In the genomic region with DNA sequence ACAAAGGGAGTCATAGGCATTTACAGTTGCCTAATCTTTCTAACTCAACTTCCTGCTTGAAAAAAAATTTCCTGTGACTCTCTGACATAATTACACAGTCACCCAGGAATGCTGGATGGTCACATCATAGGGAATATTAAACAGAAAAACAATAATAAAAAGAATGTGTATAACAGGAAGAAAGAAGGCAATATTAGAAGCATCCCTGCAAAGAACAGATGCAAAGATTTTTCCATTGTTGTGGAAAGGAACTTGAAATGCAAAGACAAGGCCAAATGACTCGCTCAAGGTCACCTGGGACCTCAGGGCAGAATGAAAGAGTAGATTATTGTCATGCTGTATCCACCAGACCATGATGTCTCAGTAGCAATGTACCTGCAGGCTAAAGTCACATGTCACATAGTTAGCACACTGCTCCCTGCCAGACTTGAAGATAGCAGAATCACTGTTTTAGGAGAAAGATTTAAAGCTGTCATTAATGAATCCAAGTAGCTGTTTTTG, we compare ENCODE assay signal across 17 cellular contexts.
A peak's percentile ranks its signal among the peaks of the same experiment; 100 is the strongest.
DNase-seq lines count a peak whose midpoint lies in the region; ATAC-seq and TF ChIP-seq lines count a peak whose summit lies in the region.
"Had no signal": no experiment of that assay in that cellular context is flagged by ENCODE, and none has a peak within 500 bp of the region (broad histone marks: within the 10 kb centered on the region; RNA-seq: fewer than 3 reads in every experiment).

No MANE protein-coding gene starts in this region.

- DNase-seq in GM04503 (ENCODE audit: low read depth): peak; percentile 61
- peak; percentile 26 for DNase-seq in RWPE1 (ENCODE audit: low spot score)
- peak; percentile 11 for DNase-seq in pulmonary artery endothelial cell (ENCODE audit: low read depth, low spot score)
- DNase-seq in activated naive CD8-positive, alpha-beta T cell treated with anti-CD3 and anti-CD28 coated beads for 36 hours: no peak
- DNase-seq in NCI-H2081 (lab: John Stamatoyannopoulos, UW): no peak
- no peak for DNase-seq in DMS53 (lab: John Stamatoyannopoulos, UW)
- DNase-seq: activated CD4-positive, alpha-beta memory T cell treated with anti-CD3 and anti-CD28 coated beads for 36 hours; Caco-2; effector memory CD8-positive, alpha-beta T cell; MM.1S; naive thymus-derived CD8-positive, alpha-beta T cell; NCI-H510A treated with DMSO at 0.1 percent for 48 hours; spleen; stimulated activated CD8-positive, alpha-beta memory T cell treated with anti-CD3 and anti-CD28 coated beads, Interleukin-4, amount 100 ng/mL, for 48 hours had no signal

- no peaks in the 10 kb centered on the region for H3K9me3 Mint-ChIP-seq in activated naive CD8-positive, alpha-beta T cell treated with anti-CD3 and anti-CD28 coated beads for 36 hours
- H3K9me3 Mint-ChIP-seq: activated CD4-positive, alpha-beta memory T cell treated with anti-CD3 and anti-CD28 coated beads for 36 hours; activated naive CD4-positive, alpha-beta T cell treated with anti-CD3 and anti-CD28 coated beads, Interleukin-2, amount 50 U/mL, for 24 hours; naive thymus-derived CD8-positive, alpha-beta T cell had no signal

- H3K4me3 Mint-ChIP-seq in activated naive CD8-positive, alpha-beta T cell treated with anti-CD3 and anti-CD28 coated beads for 36 hours: no peak overlapping the region
- H3K4me3 Mint-ChIP-seq: activated CD4-positive, alpha-beta memory T cell treated with anti-CD3 and anti-CD28 coated beads for 36 hours; activated naive CD4-positive, alpha-beta T cell treated with anti-CD3 and anti-CD28 coated beads, Interleukin-2, amount 50 U/mL, for 24 hours; effector memory CD8-positive, alpha-beta T cell; naive thymus-derived CD8-positive, alpha-beta T cell had no signal

- POLR2A ChIA-PET in RWPE1 (lab: Yijun Ruan, JAX; ENCODE audit: low non-redundant PET): no interaction called here

- H3K4me1 Mint-ChIP-seq in activated naive CD8-positive, alpha-beta T cell treated with anti-CD3 and anti-CD28 coated beads for 36 hours: no peaks in the 10 kb centered on the region
- H3K4me1 Mint-ChIP-seq: activated naive CD4-positive, alpha-beta T cell treated with anti-CD3 and anti-CD28 coated beads, Interleukin-2, amount 50 U/mL, for 24 hours had no signal

- H3K27ac ChIP-seq in RWPE1: peak overlapping the region; percentile 83

- H3K27me3 Mint-ChIP-seq in activated naive CD8-positive, alpha-beta T cell treated with anti-CD3 and anti-CD28 coated beads for 36 hours: no peaks in the 10 kb centered on the region
- H3K27me3 Mint-ChIP-seq: effector memory CD8-positive, alpha-beta T cell had no signal

- no peak for TF ChIP-seq CTCF in RWPE1 (conservative IDR thresholded peaks at IDR 0.05; ENCODE audit: low read depth)

- ATAC-seq in esophagus mucosa (peak; percentile 42), GM18517 (IDR thresholded peaks at IDR 0.05; ENCODE audit: unreplicated experiment) (no peak)
- ATAC-seq: effector memory CD8-positive, alpha-beta T cell; naive thymus-derived CD8-positive, alpha-beta T cell had no signal

- H3K27ac Mint-ChIP-seq in activated naive CD8-positive, alpha-beta T cell treated with anti-CD3 and anti-CD28 coated beads for 36 hours: no peak overlapping the region
- H3K27ac Mint-ChIP-seq: activated CD4-positive, alpha-beta memory T cell treated with anti-CD3 and anti-CD28 coated beads for 36 hours; activated naive CD4-positive, alpha-beta T cell treated with anti-CD3 and anti-CD28 coated beads, Interleukin-2, amount 50 U/mL, for 24 hours; effector memory CD8-positive, alpha-beta T cell; naive thymus-derived CD8-positive, alpha-beta T cell had no signal

- no peaks in the 10 kb centered on the region for H3K36me3 Mint-ChIP-seq in activated naive CD8-positive, alpha-beta T cell treated with anti-CD3 and anti-CD28 coated beads for 36 hours
- H3K36me3 Mint-ChIP-seq: activated CD4-positive, alpha-beta memory T cell treated with anti-CD3 and anti-CD28 coated beads for 36 hours; activated naive CD4-positive, alpha-beta T cell treated with anti-CD3 and anti-CD28 coated beads, Interleukin-2, amount 50 U/mL, for 24 hours; naive thymus-derived CD8-positive, alpha-beta T cell had no signal

- CTCF ChIA-PET in RWPE1 (lab: Yijun Ruan, JAX): no interaction called here

Comparison
In these comparisons a context has a peak if more than half of its experiments do, and no peak if none do; other contexts are left out.
1. DNase-seq: peak in GM04503 (single experiment), RWPE1 (single experiment) and pulmonary artery endothelial cell (single experiment); none in activated naive CD8-positive, alpha-beta T cell treated with anti-CD3 and anti-CD28 coated beads for 36 hours (single experiment), NCI-H2081 (0 of 2) and DMS53 (single experiment).